In the genomic region with DNA sequence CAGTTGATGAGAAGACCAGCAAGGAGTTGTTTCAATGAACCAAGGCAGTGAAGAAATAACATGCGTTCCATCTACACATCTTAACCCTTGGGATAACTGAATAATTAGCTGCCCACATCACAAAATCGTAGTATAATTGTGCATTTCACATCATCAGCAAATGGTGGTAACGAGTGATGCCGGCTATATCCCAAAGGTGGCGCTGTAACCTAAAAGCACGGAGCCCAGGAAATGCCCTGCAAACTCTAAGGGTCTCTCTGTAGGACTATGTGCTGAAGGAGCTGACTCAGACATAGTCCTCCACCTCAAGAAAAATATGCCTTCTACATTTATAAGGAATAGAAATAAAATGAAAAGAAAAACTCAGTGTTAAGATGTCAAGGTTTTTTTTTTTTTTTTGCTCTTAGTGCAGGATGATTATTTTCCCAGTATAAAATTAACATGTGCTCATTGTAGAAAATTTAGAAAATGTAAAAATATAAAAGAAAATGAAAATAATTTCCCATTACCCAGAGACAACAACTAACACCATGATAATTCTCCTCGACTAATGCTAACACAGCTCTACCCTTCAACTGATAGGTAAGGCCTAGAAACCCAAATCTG, we compare ENCODE assay signal across 9 cellular contexts. TPM values are rescaled to one million over a fixed set of nuclear protein-coding genes. Genes with fewer than 3 reads are reported as not detected.
A peak's percentile ranks its signal among the peaks of the same experiment; 100 is the strongest.
DNase-seq lines count a peak whose midpoint lies in the region; ATAC-seq and TF ChIP-seq lines count a peak whose summit lies in the region.
"Had no signal": no experiment of that assay in that cellular context is flagged by ENCODE, and none has a peak within 500 bp of the region (broad histone marks: within the 10 kb centered on the region; RNA-seq: fewer than 3 reads in every experiment).

No MANE protein-coding gene starts in this region.

- H3K4me1 ChIP-seq in BE2C, result no peaks in the 10 kb centered on the region
- no peaks in the 10 kb centered on the region for H3K4me1 ChIP-seq in hepatocyte (ENCODE audit: insufficient read depth)

- intact Hi-C loops in activated T-helper 2 cell treated with anti-CD3 and anti-CD28 coated beads, Interferon-gamma antibody, Interleukin-2, Interleukin-4, amounts not matched to agents 10 μg/mL and 5 μg/mL and 100 μg/mL, durations not matched to agents 14 hours and 24 hours and 36 hours (cut with micrococcal nuclease), result no loop called here

- H3K4me3 ChIP-seq in BE2C (ENCODE audit: low read depth, low read length) (no peak overlapping the region), hepatocyte (no peak overlapping the region)

- H3K27me3 ChIP-seq in BE2C, result no peaks in the 10 kb centered on the region
- H3K27me3 ChIP-seq in hepatocyte, result no peaks in the 10 kb centered on the region

- peak; percentile 47 for TF ChIP-seq CTCF in BE2C (IDR thresholded peaks at IDR 0.05; ENCODE audit: low read depth, low read length)
- TF ChIP-seq CTCF in RWPE1 (conservative IDR thresholded peaks at IDR 0.05; ENCODE audit: low read depth), result peak; percentile 83
- TF ChIP-seq CTCF in hepatocyte (IDR thresholded peaks at IDR 0.05; ENCODE audit: poor library complexity), result peak; percentile 67

- H3K4me3 Mint-ChIP-seq in activated T-helper 2 cell treated with anti-CD3 and anti-CD28 coated beads, Interferon-gamma antibody, Interleukin-2, Interleukin-4, amounts not matched to agents 10 μg/mL and 5 μg/mL and 100 μg/mL, durations not matched to agents 14 hours and 24 hours and 36 hours (ENCODE audit: low read depth), result no peak overlapping the region

- no peaks in the 10 kb centered on the region for H3K9me3 Mint-ChIP-seq in activated T-helper 2 cell treated with anti-CD3 and anti-CD28 coated beads, Interferon-gamma antibody, Interleukin-2, Interleukin-4, amounts not matched to agents 10 μg/mL and 5 μg/mL and 100 μg/mL, durations not matched to agents 14 hours and 24 hours and 36 hours

- POLR2A ChIA-PET in RWPE1 (lab: Yijun Ruan, JAX; ENCODE audit: low non-redundant PET), result no interaction called here

- no peaks in the 10 kb centered on the region for H4K20me1 ChIP-seq in hepatocyte (ENCODE audit: insufficient read depth, poor library complexity, severe bottlenecking)

- H3K79me2 ChIP-seq in hepatocyte, result no peaks in the 10 kb centered on the region

- no peaks in the 10 kb centered on the region for H3K4me1 Mint-ChIP-seq in activated T-helper 2 cell treated with anti-CD3 and anti-CD28 coated beads, Interferon-gamma antibody, Interleukin-2, Interleukin-4, amounts not matched to agents 10 μg/mL and 5 μg/mL and 100 μg/mL, durations not matched to agents 14 hours and 24 hours and 36 hours (ENCODE audit: low read depth)

- ATAC-seq in GM18511 (IDR thresholded peaks at IDR 0.05; ENCODE audit: unreplicated experiment) (peak; percentile 78), HG03159 (IDR thresholded peaks at IDR 0.05; ENCODE audit: unreplicated experiment) (peak; percentile 89), GM19324 (IDR thresholded peaks at IDR 0.05; ENCODE audit: low FRiP score, unreplicated experiment) (no peak)

- no peaks in the 10 kb centered on the region for H3K36me3 ChIP-seq in BE2C
- no peaks in the 10 kb centered on the region for H3K36me3 ChIP-seq in hepatocyte (replicated peaks; ENCODE audit: insufficient read depth, low read depth)

- WGBS in hepatocyte (ENCODE audit: low lambda C conversion rate, missing lambda C conversion rate), result 22% methylated on average over 7 of the region's 7 CpGs

- H3K9me2 ChIP-seq in hepatocyte (replicated peaks; ENCODE audit: insufficient read depth), result no peaks in the 10 kb centered on the region

- DNase-seq in BE2C (no peak), RWPE1 (ENCODE audit: low spot score) (no peak), hepatocyte (ENCODE audit: low spot score) (peak; percentile 69), NCI-H526 treated with DMSO at 0.1 percent for 48 hours (lab: John Stamatoyannopoulos, UW) (no peak)
- DNase-seq in activated T-helper 2 cell treated with anti-CD3 and anti-CD28 coated beads, Interferon-gamma antibody, Interleukin-2, Interleukin-4, amounts not matched to agents 10 μg/mL and 5 μg/mL and 100 μg/mL, durations not matched to agents 14 hours and 24 hours and 36 hours (ENCODE audit: low spot score), result no peak

- H3K9me3 ChIP-seq in BE2C, result no peaks in the 10 kb centered on the region
- H3K9me3 ChIP-seq in hepatocyte (ENCODE audit: low read depth), result no peaks in the 10 kb centered on the region

- H3K27ac ChIP-seq in RWPE1 (no peak overlapping the region), hepatocyte (no peak overlapping the region)

- no peak overlapping the region for H3K27ac Mint-ChIP-seq in activated T-helper 2 cell treated with anti-CD3 and anti-CD28 coated beads, Interferon-gamma antibody, Interleukin-2, Interleukin-4, amounts not matched to agents 10 μg/mL and 5 μg/mL and 100 μg/mL, durations not matched to agents 14 hours and 24 hours and 36 hours

- CTCF ChIA-PET in RWPE1 (lab: Yijun Ruan, JAX), result interaction anchor here (0.6 to 1.2 kb wide), 8 partner anchors 10 to 154 kb away, joined by 3 to 6 read pairs (median 4); partner anchors contain the start of gene DSG2

- no peaks in the 10 kb centered on the region for H3K27me3 Mint-ChIP-seq in activated T-helper 2 cell treated with anti-CD3 and anti-CD28 coated beads, Interferon-gamma antibody, Interleukin-2, Interleukin-4, amounts not matched to agents 10 μg/mL and 5 μg/mL and 100 μg/mL, durations not matched to agents 14 hours and 24 hours and 36 hours (ENCODE audit: low read depth)

- H3K4me2 ChIP-seq in hepatocyte, result no peak overlapping the region

- no peaks in the 10 kb centered on the region for H3K36me3 Mint-ChIP-seq in activated T-helper 2 cell treated with anti-CD3 and anti-CD28 coated beads, Interferon-gamma antibody, Interleukin-2, Interleukin-4, amounts not matched to agents 10 μg/mL and 5 μg/mL and 100 μg/mL, durations not matched to agents 14 hours and 24 hours and 36 hours (ENCODE audit: low read depth)

- no peak overlapping the region for H2AFZ ChIP-seq in hepatocyte

RNA-seq across cellular contexts. Expression of gene DSG3, which starts 23.1 kb away (rescaled TPM):
- not detected for polyA plus RNA-seq in BE2C (2012; ENCODE audit: insufficient read depth, insufficient read length, low read depth)
- total RNA-seq in hepatocyte, result 0.36 and 0.43 TPM in 2 replicates
- 0.72 TPM in 1 of 2 replicates, not detected in the other for polyA plus RNA-seq in hepatocyte
- total RNA-seq in activated T-helper 2 cell treated with anti-CD3 and anti-CD28 coated beads, Interferon-gamma antibody, Interleukin-2, Interleukin-4, amounts not matched to agents 10 μg/mL and 5 μg/mL and 100 μg/mL, durations not matched to agents 14 hours and 24 hours and 36 hours, result not detected in 2 replicates
- total RNA-seq: glomerular endothelial cell had no signal

RNA-seq across cellular contexts. Expression of gene DSG4, which starts 47.9 kb away (rescaled TPM):
- polyA plus RNA-seq in BE2C (2012; ENCODE audit: insufficient read depth, insufficient read length, low read depth), result not detected
- total RNA-seq in hepatocyte, result 0.12 and 0.23 TPM in 2 replicates
- polyA plus RNA-seq in hepatocyte, result 0.41 TPM in 1 of 2 replicates, not detected in the other
- total RNA-seq in activated T-helper 2 cell treated with anti-CD3 and anti-CD28 coated beads, Interferon-gamma antibody, Interleukin-2, Interleukin-4, amounts not matched to agents 10 μg/mL and 5 μg/mL and 100 μg/mL, durations not matched to agents 14 hours and 24 hours and 36 hours, result not detected in 2 replicates
- total RNA-seq: glomerular endothelial cell had no signal
